Comparison of ENCODE assay signal across 1 cellular context in the genomic region with DNA sequence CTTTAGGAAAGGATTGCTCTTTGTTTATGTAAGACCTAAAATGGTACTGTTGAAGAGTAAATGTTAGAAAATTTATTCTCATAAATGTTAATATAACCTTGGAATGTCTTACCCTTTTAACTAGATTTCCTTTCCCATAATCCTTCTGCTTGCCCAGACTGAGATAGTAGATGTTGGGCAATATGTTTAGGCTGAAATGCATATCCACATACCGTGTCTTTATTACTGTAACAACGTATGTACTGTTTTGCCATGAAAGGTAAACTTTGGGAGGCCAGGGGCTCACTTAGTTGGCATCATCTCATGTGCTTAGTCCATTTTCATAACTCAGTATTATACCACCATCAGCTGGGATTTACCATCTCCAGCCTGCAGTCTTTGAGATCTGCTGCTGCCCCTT.
TF ChIP-seq lines count a peak whose summit lies in the region.

No MANE protein-coding gene starts in this region.

TF ChIP-seq in HepG2, 621 proteins besides CTCF, POLR2A, EP300 and RAD21 (continued from another document):
- TF ChIP-seq, protein P1, sequence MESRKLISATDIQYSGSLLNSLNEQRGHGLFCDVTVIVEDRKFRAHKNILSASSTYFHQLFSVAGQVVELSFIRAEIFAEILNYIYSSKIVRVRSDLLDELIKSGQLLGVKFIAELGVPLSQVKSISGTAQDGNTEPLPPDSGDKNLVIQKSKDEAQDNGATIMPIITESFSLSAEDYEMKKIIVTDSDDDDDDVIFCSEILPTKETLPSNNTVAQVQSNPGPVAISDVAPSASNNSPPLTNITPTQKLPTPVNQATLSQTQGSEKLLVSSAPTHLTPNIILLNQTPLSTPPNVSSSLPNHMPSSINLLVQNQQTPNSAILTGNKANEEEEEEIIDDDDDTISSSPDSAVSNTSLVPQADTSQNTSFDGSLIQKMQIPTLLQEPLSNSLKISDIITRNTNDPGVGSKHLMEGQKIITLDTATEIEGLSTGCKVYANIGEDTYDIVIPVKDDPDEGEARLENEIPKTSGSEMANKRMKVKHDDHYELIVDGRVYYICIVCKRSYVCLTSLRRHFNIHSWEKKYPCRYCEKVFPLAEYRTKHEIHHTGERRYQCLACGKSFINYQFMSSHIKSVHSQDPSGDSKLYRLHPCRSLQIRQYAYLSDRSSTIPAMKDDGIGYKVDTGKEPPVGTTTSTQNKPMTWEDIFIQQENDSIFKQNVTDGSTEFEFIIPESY (CRISPR knock-in tag; IDR thresholded peaks at IDR 0.05): no peak
- TF ChIP-seq HNRNPUL1 (IDR thresholded peaks at IDR 0.05; ENCODE audit: low read depth, low read length) (no peak), CEBPB (IDR thresholded peaks at IDR 0.05; ENCODE audit: borderline replicate concordance, low read depth, low read length) (0 out of 2 replicates have a peak, but pooled peaks have one; percentile 10)
- TF ChIP-seq, protein P2, sequence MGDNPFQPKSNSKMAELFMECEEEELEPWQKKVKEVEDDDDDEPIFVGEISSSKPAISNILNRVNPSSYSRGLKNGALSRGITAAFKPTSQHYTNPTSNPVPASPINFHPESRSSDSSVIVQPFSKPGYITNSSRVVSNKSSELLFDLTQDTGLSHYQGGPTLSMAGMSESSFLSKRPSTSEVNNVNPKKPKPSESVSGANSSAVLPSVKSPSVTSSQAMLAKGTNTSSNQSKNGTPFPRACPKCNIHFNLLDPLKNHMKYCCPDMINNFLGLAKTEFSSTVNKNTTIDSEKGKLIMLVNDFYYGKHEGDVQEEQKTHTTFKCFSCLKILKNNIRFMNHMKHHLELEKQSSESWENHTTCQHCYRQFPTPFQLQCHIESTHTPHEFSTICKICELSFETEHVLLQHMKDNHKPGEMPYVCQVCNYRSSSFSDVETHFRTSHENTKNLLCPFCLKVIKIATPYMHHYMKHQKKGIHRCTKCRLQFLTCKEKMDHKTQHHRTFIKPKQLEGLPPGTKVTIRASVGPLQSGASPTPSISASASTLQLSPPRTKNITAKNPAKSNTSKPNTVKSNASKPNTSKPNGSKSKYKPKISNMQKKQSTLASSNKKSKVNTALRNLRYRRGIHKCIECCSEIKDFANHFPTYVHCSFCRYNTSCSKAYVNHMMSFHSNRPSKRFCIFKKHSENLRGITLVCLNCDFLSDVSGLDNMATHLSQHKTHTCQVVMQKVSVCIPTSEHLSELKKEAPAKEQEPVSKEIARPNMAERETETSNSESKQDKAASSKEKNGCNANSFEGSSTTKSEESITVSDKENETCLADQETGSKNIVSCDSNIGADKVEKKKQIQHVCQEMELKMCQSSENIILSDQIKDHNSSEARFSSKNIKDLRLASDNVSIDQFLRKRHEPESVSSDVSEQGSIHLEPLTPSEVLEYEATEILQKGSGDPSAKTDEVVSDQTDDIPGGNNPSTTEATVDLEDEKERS (CRISPR knock-in tag; IDR thresholded peaks at IDR 0.05): no peak
